In the genomic region with DNA sequence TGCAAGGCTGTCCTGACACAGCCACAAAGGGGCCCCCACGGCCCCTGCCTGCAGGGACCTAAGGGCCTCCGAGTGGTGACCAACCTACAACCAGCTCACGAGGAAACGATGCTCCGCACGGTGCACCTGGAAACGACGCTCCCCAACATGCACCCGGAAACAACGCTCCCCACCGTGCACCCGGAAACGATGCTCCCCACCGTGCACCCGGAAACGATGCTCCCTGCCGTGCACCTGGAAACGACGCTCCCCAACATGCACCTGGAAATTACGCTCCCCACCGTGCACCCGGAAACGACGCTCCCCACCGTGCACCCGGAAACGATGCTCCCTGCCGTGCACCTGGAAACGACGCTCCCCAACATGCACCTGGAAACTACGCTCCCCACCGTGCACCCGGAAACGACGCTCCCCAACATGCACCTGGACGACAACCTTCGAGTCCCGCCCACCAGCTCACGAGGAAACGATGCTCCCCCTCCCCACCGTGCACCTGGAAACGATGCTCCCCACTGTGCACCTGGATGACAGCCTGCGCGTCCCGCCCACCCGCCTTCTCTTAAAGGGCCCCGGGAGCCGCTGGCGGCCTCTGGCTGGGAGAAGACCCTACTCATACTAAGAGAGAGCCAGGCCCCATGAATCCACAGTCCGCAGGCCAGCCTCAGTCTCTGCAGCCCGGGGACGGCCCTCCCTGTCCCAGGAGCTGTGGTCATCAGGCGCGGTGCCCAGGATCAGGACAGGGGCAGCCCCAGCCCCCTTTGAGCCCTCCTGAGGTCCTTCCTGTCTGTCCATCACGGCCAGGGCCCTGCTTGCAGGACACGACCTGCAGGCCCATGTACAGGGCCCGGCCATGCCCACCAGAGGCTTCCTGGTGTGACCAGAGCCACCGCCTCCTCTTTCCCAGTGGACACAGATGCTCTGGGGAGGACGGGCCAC, we compare ENCODE assay signal across 1 cellular context.
TF ChIP-seq lines count a peak whose summit lies in the region.

No MANE protein-coding gene starts in this region.

TF ChIP-seq in GM23338, 12 proteins besides CTCF, POLR2A, EP300 and RAD21:
- TF ChIP-seq ZNF462 (CRISPR knock-in tag; IDR thresholded peaks at IDR 0.05): no peak
- no peak for TF ChIP-seq EZH2 (IDR thresholded peaks at IDR 0.05; ENCODE audit: low read depth, unreplicated experiment)
- TF ChIP-seq ZNF114 (CRISPR knock-in tag; IDR thresholded peaks at IDR 0.05): no peak
- TF ChIP-seq, protein P1, sequence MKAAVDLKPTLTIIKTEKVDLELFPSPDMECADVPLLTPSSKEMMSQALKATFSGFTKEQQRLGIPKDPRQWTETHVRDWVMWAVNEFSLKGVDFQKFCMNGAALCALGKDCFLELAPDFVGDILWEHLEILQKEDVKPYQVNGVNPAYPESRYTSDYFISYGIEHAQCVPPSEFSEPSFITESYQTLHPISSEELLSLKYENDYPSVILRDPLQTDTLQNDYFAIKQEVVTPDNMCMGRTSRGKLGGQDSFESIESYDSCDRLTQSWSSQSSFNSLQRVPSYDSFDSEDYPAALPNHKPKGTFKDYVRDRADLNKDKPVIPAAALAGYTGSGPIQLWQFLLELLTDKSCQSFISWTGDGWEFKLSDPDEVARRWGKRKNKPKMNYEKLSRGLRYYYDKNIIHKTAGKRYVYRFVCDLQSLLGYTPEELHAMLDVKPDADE (IDR thresholded peaks at IDR 0.05): no peak
